ENCODE assay signal across 17 cellular contexts in genomic region chr6:110342759-110343158, GRCh38. TPM values are rescaled to one million over a fixed set of nuclear protein-coding genes. Genes with fewer than 3 reads are reported as not detected.
DNase-seq lines count a peak whose midpoint lies in the region; ATAC-seq and TF ChIP-seq lines count a peak whose summit lies in the region.
"Had no signal": no experiment of that assay in that cellular context is flagged by ENCODE, and none has a peak within 500 bp of the region (broad histone marks: within the 10 kb centered on the region; RNA-seq: fewer than 3 reads in every experiment).

No MANE protein-coding gene starts in this region.

- intact Hi-C loops in mammary epithelial cell (cut with micrococcal nuclease) (no loop called here), breast epithelium (cut with DNase I; ENCODE audit: low total_unique reads) (no loop called here), lower leg skin (cut with DNase I; ENCODE audit: low total_unique reads) (no loop called here)

- H3K9me3 Mint-ChIP-seq in mesothelial cell of epicardium = no peaks in the 10 kb centered on the region
- H3K9me3 Mint-ChIP-seq: CD8-positive, alpha-beta memory T cell; HFFc6 had no signal

- H3K4me3 Mint-ChIP-seq in mesothelial cell of epicardium = no peak overlapping the region
- H3K4me3 Mint-ChIP-seq: CD8-positive, alpha-beta memory T cell; HFFc6 had no signal

- no peak overlapping the region for H3K4me2 ChIP-seq in mammary epithelial cell (ENCODE audit: insufficient read depth, low read depth, low read length)
- H3K4me2 ChIP-seq: BLaER1 had no signal

- H3K79me2 ChIP-seq in mammary epithelial cell (ENCODE audit: insufficient read depth, low read length) = no peaks in the 10 kb centered on the region

- H3K27me3 ChIP-seq in mammary epithelial cell (ENCODE audit: insufficient read depth, low read length) (no peaks in the 10 kb centered on the region), breast epithelium (no peaks in the 10 kb centered on the region)
- H3K27me3 ChIP-seq: BLaER1 had no signal

- DNase-seq in mammary epithelial cell (peak; percentile 5), breast epithelium (ENCODE audit: low spot score in 2 of 2) (no peak), mesothelial cell of epicardium (ENCODE audit: low spot score in 2 of 2, unreplicated experiment in 2 of 2) (no peak), lower leg skin (ENCODE audit: low spot score in 2 of 2) (no peak), kidney tubule cell (ENCODE audit: low spot score) (no peak)
- DNase-seq: 8988T; AML-193; Caco-2; CD8-positive, alpha-beta memory T cell; DND-41; GDM1; HCEC 1CT; HFFc6 had no signal

- no peaks in the 10 kb centered on the region for H3K4me1 ChIP-seq in mammary epithelial cell (ENCODE audit: insufficient read depth, low read length)
- H3K4me1 ChIP-seq in breast epithelium = no peaks in the 10 kb centered on the region
- H3K4me1 ChIP-seq: BLaER1, Caco-2 had no signal

- no peaks in the 10 kb centered on the region for H3K9me3 ChIP-seq in mammary epithelial cell (replicated peaks; ENCODE audit: insufficient read depth, low read length)
- no peaks in the 10 kb centered on the region for H3K9me3 ChIP-seq in breast epithelium
- H3K9me3 ChIP-seq: BLaER1, Caco-2 had no signal

- no peak overlapping the region for H3K27ac ChIP-seq in mammary epithelial cell (ENCODE audit: insufficient read depth, low read depth, low read length)
- no peak overlapping the region for H3K27ac ChIP-seq in breast epithelium
- peak overlapping the region; percentile 20 for H3K27ac ChIP-seq in cingulate gyrus (ENCODE audit: low read depth, low read length)
- H3K27ac ChIP-seq: BLaER1 had no signal

- H3K4me1 Mint-ChIP-seq in mesothelial cell of epicardium = peaks cover 85% of the 10 kb centered on the region
- H3K4me1 Mint-ChIP-seq: CD8-positive, alpha-beta memory T cell had no signal

- dilution Hi-C loops in mammary epithelial cell (cut with HindIII; ENCODE audit: low sequenced_read_pairs) = no loop called here

- no peak overlapping the region for H3K9ac ChIP-seq in mammary epithelial cell (ENCODE audit: insufficient read depth, low read length)
- H3K9ac ChIP-seq: BLaER1 had no signal

- no peak overlapping the region for H3K4me3 ChIP-seq in mammary epithelial cell (replicated peaks in 1 of 3; ENCODE audit: insufficient read depth in 1 of 3, low read depth in 2 of 3, low read length in 3 of 3)
- no peak overlapping the region for H3K4me3 ChIP-seq in breast epithelium
- no peak overlapping the region for H3K4me3 ChIP-seq in lower leg skin (ENCODE audit: low read depth, poor library complexity, severe bottlenecking)
- H3K4me3 ChIP-seq: BLaER1 had no signal

- no peaks in the 10 kb centered on the region for H3K36me3 Mint-ChIP-seq in mesothelial cell of epicardium
- H3K36me3 Mint-ChIP-seq: CD8-positive, alpha-beta memory T cell had no signal

- H4K20me1 ChIP-seq in mammary epithelial cell (ENCODE audit: insufficient read depth, low read length) = no peaks in the 10 kb centered on the region
- H4K20me1 ChIP-seq: BLaER1 had no signal

- H3K27ac Mint-ChIP-seq in mesothelial cell of epicardium = peak overlapping the region; percentile 45
- H3K27ac Mint-ChIP-seq: CD8-positive, alpha-beta memory T cell; HFFc6 had no signal

- no peaks in the 10 kb centered on the region for H3K27me3 Mint-ChIP-seq in mesothelial cell of epicardium (ENCODE audit: low read depth)

- in situ Hi-C loops in mammary epithelial cell (cut with MboI; ENCODE audit: low sequenced_read_pairs in 2 of 2) = no loop called here

- ATAC-seq in HG02870 (IDR thresholded peaks at IDR 0.05; ENCODE audit: unreplicated experiment) (no peak), GM21390 (IDR thresholded peaks at IDR 0.05; ENCODE audit: unreplicated experiment) (no peak)

- WGBS in mammary epithelial cell (ENCODE audit: low coverage, missing lambda C conversion rate) = 93% methylated on average over 3 of the region's 3 CpGs
- 93 to 94% methylated on average over 3 of the region's 3 CpGs for WGBS in lower leg skin, 2 donors

- TF ChIP-seq CTCF in mammary epithelial cell (conservative IDR thresholded peaks at IDR 0.05 in 1 of 2, IDR thresholded peaks at IDR 0.05 in 1 of 2; ENCODE audit: extremely low read depth in 1 of 2, insufficient read depth in 1 of 2, low read depth in 1 of 2, low read length in 2 of 2) = no peak
- TF ChIP-seq CTCF in breast epithelium (IDR thresholded peaks at IDR 0.05) = no peak
- no peak for TF ChIP-seq CTCF in mesothelial cell of epicardium (IDR thresholded peaks at IDR 0.05; ENCODE audit: unreplicated experiment)
- TF ChIP-seq CTCF in lower leg skin (IDR thresholded peaks at IDR 0.05) = no peak

- H3K36me3 ChIP-seq in mammary epithelial cell (ENCODE audit: insufficient read depth, low read length) (no peaks in the 10 kb centered on the region), breast epithelium (no peaks in the 10 kb centered on the region)
- H3K36me3 ChIP-seq: BLaER1 had no signal

- H2AFZ ChIP-seq in mammary epithelial cell (ENCODE audit: low read depth, low read length) = no peak overlapping the region

- TF ChIP-seq POLR2A in breast epithelium (IDR thresholded peaks at IDR 0.05) = no peak
- TF ChIP-seq POLR2A in lower leg skin (IDR thresholded peaks at IDR 0.05) = no peak

- BruUV-seq in mammary epithelial cell (replicated peaks; lab: Mats Ljungman, UMichigan) = no TSS peak

- CTCF ChIA-PET in mammary epithelial cell (lab: Charles Lee; ENCODE audit: low non-redundant PET) = no interaction called here

RNA-seq across cellular contexts. Expression of gene METTL24, which starts 15.4 kb away (rescaled TPM):
- total RNA-seq in mammary epithelial cell = not detected
- not detected for polyA plus RNA-seq in mammary epithelial cell
- not detected for polyA minus RNA-seq in mammary epithelial cell
- total RNA-seq in breast epithelium = 1 to 10 TPM in 2 of 3 donors, under 1 TPM in 1; 0.96 to 6.6 (median 3.4) TPM
- 25.5 to 28.1 TPM (median 25.7 TPM) in 3 replicates for total RNA-seq in mesothelial cell of epicardium
- total RNA-seq in lower leg skin = 1 to 10 TPM in 2 of 4 donors, under 1 TPM in 1, not detected in 1; 0.22 to 2.5 (median 1.8) TPM
- total RNA-seq: Caco-2, HFFc6 had no signal
